ENCODE assay signal across 1 cellular context in genomic region chr2:165070089-165070488, GRCh38.
TF ChIP-seq lines count a peak whose summit lies in the region.

No MANE protein-coding gene starts in this region.

TF ChIP-seq in H1, 55 proteins besides CTCF, POLR2A, EP300 and RAD21:
- TF ChIP-seq TCF12 (IDR thresholded peaks at IDR 0.05; ENCODE audit: low read depth, low read length) (no peak), SIX5 (IDR thresholded peaks at IDR 0.05; ENCODE audit: low read depth, low read length) (peak; percentile 50), YY1 (IDR thresholded peaks at IDR 0.05; ENCODE audit: low read depth, low read length) (peak; percentile 43; the same call in 1 of the 2 replicates), BCL11A (IDR thresholded peaks at IDR 0.05; ENCODE audit: low read depth in 2 of 2, low read length in 2 of 2) (no peak)
